In the genomic region with DNA sequence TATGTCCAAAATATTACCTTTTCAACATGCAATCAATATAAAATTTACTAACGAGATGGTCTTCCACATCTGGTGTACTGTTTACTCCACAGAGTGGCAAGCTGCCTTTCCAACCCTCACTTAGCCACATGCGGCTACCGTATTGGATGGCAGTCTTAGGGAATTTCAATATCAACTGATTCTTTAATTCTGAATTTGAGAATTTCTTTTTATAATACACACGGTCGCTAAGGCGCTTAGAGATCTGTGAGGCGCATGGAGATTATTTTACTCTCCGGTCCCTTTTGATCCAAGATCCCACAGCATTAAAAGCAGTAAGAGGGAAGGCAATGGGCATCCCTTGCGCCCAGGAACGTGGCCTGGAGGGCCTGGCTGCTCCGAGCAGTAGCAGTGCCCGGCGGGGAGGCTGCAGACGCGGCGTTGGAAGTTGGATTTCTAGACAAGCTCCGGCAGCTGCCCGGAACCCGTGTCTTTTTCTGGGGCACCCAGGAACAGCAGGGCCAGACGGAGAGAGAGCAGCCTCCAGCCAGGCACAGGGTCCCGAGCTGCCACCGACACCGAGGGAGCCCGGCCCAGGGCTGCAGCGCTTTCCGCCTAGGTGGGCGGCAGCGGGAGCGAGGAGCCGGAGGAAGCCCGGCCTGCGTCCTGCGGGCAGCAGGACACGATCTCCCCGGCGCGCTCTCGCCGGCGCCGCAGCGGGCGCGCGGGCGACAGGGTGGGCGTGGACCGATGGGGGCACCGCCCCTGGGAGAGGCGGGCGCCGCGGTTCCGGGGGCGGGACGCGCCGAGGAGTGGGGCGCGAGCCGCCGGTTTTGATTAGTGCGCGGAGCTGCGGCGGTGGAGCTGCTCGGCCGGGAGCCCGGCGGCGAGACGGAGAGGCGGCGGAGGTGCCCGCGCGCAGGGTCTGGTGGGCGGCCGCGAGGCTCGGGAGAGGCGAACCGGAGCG, we compare ENCODE assay signal across 1 cellular context.
TF ChIP-seq lines count a peak whose summit lies in the region.

Gene UGCG, plus strand, starts transcription at position 819 of the 946 bp plus-strand sequence. CDS start 402 bp downstream, outside the sequence.

TF ChIP-seq in HepG2, 621 proteins besides CTCF, POLR2A, EP300 and RAD21 (continued from another document and continues in another):
- TF ChIP-seq ZHX2 (IDR thresholded peaks at IDR 0.05; ENCODE audit: low read depth) (no peak), ZHX2 (CRISPR knock-in tag; IDR thresholded peaks at IDR 0.05; ENCODE audit: borderline replicate concordance) (no peak), HES4 (CRISPR knock-in tag; IDR thresholded peaks at IDR 0.05; ENCODE audit: borderline replicate concordance) (no peak; the same call in 1 of the 2 replicates), KAT2B (IDR thresholded peaks at IDR 0.05; ENCODE audit: borderline replicate concordance, low read depth, low read length) (no peak), PHB2 (IDR thresholded peaks at IDR 0.05; ENCODE audit: partially characterized antibody) (no peak), TBP (CRISPR knock-in tag; IDR thresholded peaks at IDR 0.05) (0 out of 2 replicates have a peak, but pooled peaks have one; percentile 63), ZNF333 (CRISPR knock-in tag; IDR thresholded peaks at IDR 0.05; ENCODE audit: borderline replicate concordance) (peak; percentile 43; the same call in 1 of the 2 replicates), FOXP1 (IDR thresholded peaks at IDR 0.05) (no peak), FOXP1 (CRISPR knock-in tag; IDR thresholded peaks at IDR 0.05) (no peak), ZNF143 (CRISPR knock-in tag; IDR thresholded peaks at IDR 0.05) (no peak; the same call in 1 of the 2 replicates), MED13 (CRISPR knock-in tag; IDR thresholded peaks at IDR 0.05) (peak; percentile 68), THAP11 (CRISPR knock-in tag; IDR thresholded peaks at IDR 0.05) (peak; percentile 45; the same call in 1 of the 2 replicates), GABPB1 (CRISPR knock-in tag; IDR thresholded peaks at IDR 0.05) (peak; percentile 77), ATF7-NPFF (CRISPR knock-in tag; IDR thresholded peaks at IDR 0.05; ENCODE audit: low read depth) (no peak), TEAD3 (CRISPR knock-in tag; optimal IDR thresholded peaks at IDR 0.05; ENCODE audit: borderline replicate concordance) (no peak), ARNT2 (CRISPR knock-in tag; IDR thresholded peaks at IDR 0.05; ENCODE audit: low read depth) (0 out of 2 replicates have a peak, but pooled peaks have one; percentile 62), CCAR2 (optimal IDR thresholded peaks at IDR 0.05; ENCODE audit: low read depth, low read length) (no peak), ARID2 (CRISPR knock-in tag; IDR thresholded peaks at IDR 0.05; ENCODE audit: borderline replicate concordance) (no peak), ATF7 (IDR thresholded peaks at IDR 0.05) (no peak), ATF7 (CRISPR knock-in tag; IDR thresholded peaks at IDR 0.05) (no peak), ZFP82 (CRISPR knock-in tag; IDR thresholded peaks at IDR 0.05; ENCODE audit: borderline replicate concordance) (no peak), MATR3 (CRISPR knock-in tag; IDR thresholded peaks at IDR 0.05) (no peak), ZNF451 (CRISPR knock-in tag; IDR thresholded peaks at IDR 0.05) (peak; percentile 42; the same call in 1 of the 2 replicates), ZNF329 (CRISPR knock-in tag; IDR thresholded peaks at IDR 0.05; ENCODE audit: low read depth) (peak; percentile 36; the same call in 1 of the 2 replicates), ZNF569 (CRISPR knock-in tag; IDR thresholded peaks at IDR 0.05; ENCODE audit: borderline replicate concordance) (no peak), ZNF430 (CRISPR knock-in tag; IDR thresholded peaks at IDR 0.05) (no peak), ZNF33A (CRISPR knock-in tag; IDR thresholded peaks at IDR 0.05; ENCODE audit: borderline replicate concordance) (no peak), ZNF10 (CRISPR knock-in tag; IDR thresholded peaks at IDR 0.05; ENCODE audit: borderline replicate concordance, low read depth) (no peak), RFX3 (CRISPR knock-in tag; IDR thresholded peaks at IDR 0.05) (no peak), MAFK (conservative IDR thresholded peaks at IDR 0.05 in 1 of 2, IDR thresholded peaks at IDR 0.05 in 1 of 2; ENCODE audit: low read length in 2 of 2) (no peak), TEAD2 (CRISPR knock-in tag; IDR thresholded peaks at IDR 0.05) (no peak), WIZ (CRISPR knock-in tag; IDR thresholded peaks at IDR 0.05) (no peak), SUZ12 (IDR thresholded peaks at IDR 0.05; ENCODE audit: low read depth, low read length) (no peak), ZMYM3 (CRISPR knock-in tag; IDR thresholded peaks at IDR 0.05) (peak; percentile 69; the same call in 1 of the 2 replicates), NONO (IDR thresholded peaks at IDR 0.05) (no peak), NONO (CRISPR knock-in tag; conservative IDR thresholded peaks at IDR 0.05) (peak; percentile 47; the same call in 1 of the 2 replicates), RNF219 (CRISPR knock-in tag; IDR thresholded peaks at IDR 0.05) (no peak), ZNF629 (CRISPR knock-in tag; conservative IDR thresholded peaks at IDR 0.05) (no peak; the same call in 1 of the 2 replicates), ZSCAN9 (CRISPR knock-in tag; IDR thresholded peaks at IDR 0.05; ENCODE audit: borderline replicate concordance) (no peak), SPEN (CRISPR knock-in tag; IDR thresholded peaks at IDR 0.05; ENCODE audit: low read depth) (no peak), KLF6 (CRISPR knock-in tag; IDR thresholded peaks at IDR 0.05) (peak; percentile 35; the same call in 1 of the 2 replicates), ZNF512B (CRISPR knock-in tag; IDR thresholded peaks at IDR 0.05; ENCODE audit: borderline replicate concordance) (peak; percentile 91), TBL1XR1 (IDR thresholded peaks at IDR 0.05; ENCODE audit: borderline replicate concordance, low read length, partially characterized antibody) (no peak), KDM4B (CRISPR knock-in tag; IDR thresholded peaks at IDR 0.05) (no peak), POLR2AphosphoS2 (IDR thresholded peaks at IDR 0.05; ENCODE audit: low read depth, low read length) (no peak), ZNF589 (CRISPR knock-in tag; conservative IDR thresholded peaks at IDR 0.05) (no peak)
- TF ChIP-seq, protein P1, sequence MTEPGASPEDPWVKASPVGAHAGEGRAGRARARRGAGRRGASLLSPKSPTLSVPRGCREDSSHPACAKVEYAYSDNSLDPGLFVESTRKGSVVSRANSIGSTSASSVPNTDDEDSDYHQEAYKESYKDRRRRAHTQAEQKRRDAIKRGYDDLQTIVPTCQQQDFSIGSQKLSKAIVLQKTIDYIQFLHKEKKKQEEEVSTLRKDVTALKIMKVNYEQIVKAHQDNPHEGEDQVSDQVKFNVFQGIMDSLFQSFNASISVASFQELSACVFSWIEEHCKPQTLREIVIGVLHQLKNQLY (CRISPR knock-in tag; IDR thresholded peaks at IDR 0.05) = no peak
- TF ChIP-seq, protein P2, sequence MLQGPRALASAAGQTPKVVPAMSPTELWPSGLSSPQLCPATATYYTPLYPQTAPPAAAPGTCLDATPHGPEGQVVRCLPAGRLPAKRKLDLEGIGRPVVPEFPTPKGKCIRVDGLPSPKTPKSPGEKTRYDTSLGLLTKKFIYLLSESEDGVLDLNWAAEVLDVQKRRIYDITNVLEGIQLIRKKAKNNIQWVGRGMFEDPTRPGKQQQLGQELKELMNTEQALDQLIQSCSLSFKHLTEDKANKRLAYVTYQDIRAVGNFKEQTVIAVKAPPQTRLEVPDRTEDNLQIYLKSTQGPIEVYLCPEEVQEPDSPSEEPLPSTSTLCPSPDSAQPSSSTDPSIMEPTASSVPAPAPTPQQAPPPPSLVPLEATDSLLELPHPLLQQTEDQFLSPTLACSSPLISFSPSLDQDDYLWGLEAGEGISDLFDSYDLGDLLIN (CRISPR knock-in tag; IDR thresholded peaks at IDR 0.05; ENCODE audit: borderline replicate concordance) = 0 out of 2 replicates have a peak, but pooled peaks have one; percentile 45
- TF ChIP-seq, protein P3, sequence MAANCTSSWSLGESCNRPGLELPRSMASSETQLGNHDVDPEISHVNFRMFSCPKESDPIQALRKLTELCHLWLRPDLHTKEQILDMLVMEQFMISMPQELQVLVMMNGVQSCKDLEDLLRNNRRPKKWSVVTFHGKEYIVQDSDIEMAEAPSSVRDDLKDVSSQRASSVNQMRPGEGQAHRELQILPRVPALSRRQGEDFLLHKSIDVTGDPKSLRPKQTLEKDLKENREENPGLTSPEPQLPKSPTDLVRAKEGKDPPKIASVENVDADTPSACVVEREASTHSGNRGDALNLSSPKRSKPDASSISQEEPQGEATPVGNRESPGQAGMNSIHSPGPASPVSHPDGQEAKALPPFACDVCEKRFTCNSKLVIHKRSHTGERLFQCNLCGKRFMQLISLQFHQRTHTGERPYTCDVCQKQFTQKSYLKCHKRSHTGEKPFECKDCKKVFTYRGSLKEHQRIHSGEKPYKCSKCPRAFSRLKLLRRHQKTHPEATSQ (CRISPR knock-in tag; IDR thresholded peaks at IDR 0.05; ENCODE audit: borderline replicate concordance) = no peak
- TF ChIP-seq, protein P4, sequence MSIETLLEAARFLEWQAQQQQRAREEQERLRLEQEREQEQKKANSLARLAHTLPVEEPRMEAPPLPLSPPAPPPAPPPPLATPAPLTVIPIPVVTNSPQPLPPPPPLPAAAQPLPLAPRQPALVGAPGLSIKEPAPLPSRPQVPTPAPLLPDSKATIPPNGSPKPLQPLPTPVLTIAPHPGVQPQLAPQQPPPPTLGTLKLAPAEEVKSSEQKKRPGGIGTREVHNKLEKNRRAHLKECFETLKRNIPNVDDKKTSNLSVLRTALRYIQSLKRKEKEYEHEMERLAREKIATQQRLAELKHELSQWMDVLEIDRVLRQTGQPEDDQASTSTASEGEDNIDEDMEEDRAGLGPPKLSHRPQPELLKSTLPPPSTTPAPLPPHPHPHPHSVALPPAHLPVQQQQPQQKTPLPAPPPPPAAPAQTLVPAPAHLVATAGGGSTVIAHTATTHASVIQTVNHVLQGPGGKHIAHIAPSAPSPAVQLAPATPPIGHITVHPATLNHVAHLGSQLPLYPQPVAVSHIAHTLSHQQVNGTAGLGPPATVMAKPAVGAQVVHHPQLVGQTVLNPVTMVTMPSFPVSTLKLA (IDR thresholded peaks at IDR 0.05) = no peak
